ENCODE assay signal across 14 cellular contexts in genomic region chr2:25794544-25795276, GRCh38.
DNase-seq lines count a peak whose midpoint lies in the region; ATAC-seq lines count a peak whose summit lies in the region.
"Had no signal": no experiment of that assay in that cellular context is flagged by ENCODE, and none has a peak within 500 bp of the region (broad histone marks: within the 10 kb centered on the region; RNA-seq: fewer than 3 reads in every experiment).

No MANE protein-coding gene starts in this region.

- H3K9me3 ChIP-seq in CD4-positive, CD25-positive, alpha-beta regulatory T cell (ENCODE audit: control insufficient read depth in 2 of 2, low read length in 2 of 2) = no peaks in the 10 kb centered on the region
- H3K9me3 ChIP-seq: esophagus squamous epithelium had no signal

- H3K27ac ChIP-seq in CD4-positive, CD25-positive, alpha-beta regulatory T cell (ENCODE audit: insufficient read depth, low read length, poor library complexity, severe bottlenecking) = peak overlapping the region; percentile 90

- H3K36me3 Mint-ChIP-seq in CD4-positive, CD25-positive, alpha-beta regulatory T cell = peaks cover 31% of the 10 kb centered on the region
- H3K36me3 Mint-ChIP-seq in activated naive CD8-positive, alpha-beta T cell = peaks cover 41% of the 10 kb centered on the region

- H3K27ac Mint-ChIP-seq in CD4-positive, CD25-positive, alpha-beta regulatory T cell = peak overlapping the region; percentile 93 to 97 (median 96)
- H3K27ac Mint-ChIP-seq in activated naive CD8-positive, alpha-beta T cell = peak overlapping the region; percentile 88

- H3K4me1 ChIP-seq in CD4-positive, CD25-positive, alpha-beta regulatory T cell (ENCODE audit: control insufficient read depth, insufficient read depth, low read length, poor library complexity, severe bottlenecking) = peaks cover 70% of the 10 kb centered on the region

- peak overlapping the region; percentile 93 for H3K4me3 ChIP-seq in CD4-positive, CD25-positive, alpha-beta regulatory T cell (ENCODE audit: low read depth, low read length)
- H3K4me3 ChIP-seq: esophagus squamous epithelium, lung had no signal

- peak overlapping the region; percentile 77 to 98 (median 90) for H3K4me3 Mint-ChIP-seq in CD4-positive, CD25-positive, alpha-beta regulatory T cell
- peak overlapping the region; percentile 79 for H3K4me3 Mint-ChIP-seq in activated naive CD8-positive, alpha-beta T cell

- H3K9me3 Mint-ChIP-seq in CD4-positive, CD25-positive, alpha-beta regulatory T cell = no peaks in the 10 kb centered on the region
- H3K9me3 Mint-ChIP-seq in activated naive CD8-positive, alpha-beta T cell (ENCODE audit: low read depth) = no peaks in the 10 kb centered on the region

- peak; percentile 86 to 87 for ATAC-seq in CD4-positive, CD25-positive, alpha-beta regulatory T cell (ENCODE audit: low read depth in 2 of 2)
- ATAC-seq in GM18867 (IDR thresholded peaks at IDR 0.05; ENCODE audit: unreplicated experiment) (peak; percentile 64), HG03565 (IDR thresholded peaks at IDR 0.05; ENCODE audit: unreplicated experiment) (peak; percentile 70)
- ATAC-seq: HCT116 had no signal

- peaks cover 35 to 85% (median 72%) of the 10 kb centered on the region in 4 donors for H3K4me1 Mint-ChIP-seq in CD4-positive, CD25-positive, alpha-beta regulatory T cell
- peaks cover 80% of the 10 kb centered on the region for H3K4me1 Mint-ChIP-seq in activated naive CD8-positive, alpha-beta T cell (ENCODE audit: low read depth)

- DNase-seq in CD4-positive, CD25-positive, alpha-beta regulatory T cell = peak in 2 of 3 donors; percentile 71 to 80
- DNase-seq in activated effector memory CD4-positive, alpha-beta T cell treated with Interleukin-2 at 50 U/mL for 16 hours = no peak
- DNase-seq in AG08395 (ENCODE audit: low spot score) = no peak
- DNase-seq in occipital lobe (lab: John Stamatoyannopoulos, UW) = no peak
- no peak for DNase-seq in NCI-H446 (lab: John Stamatoyannopoulos, UW)
- DNase-seq: esophagus squamous epithelium; NCI-H1048; SHP77; stimulated activated CD4-positive, alpha-beta T cell treated with anti-CD3 and anti-CD28 coated beads, Interleukin-15, amount 100 ng/mL, for 24 hours had no signal

- no peaks in the 10 kb centered on the region for H3K27me3 Mint-ChIP-seq in CD4-positive, CD25-positive, alpha-beta regulatory T cell
- no peaks in the 10 kb centered on the region for H3K27me3 Mint-ChIP-seq in activated naive CD8-positive, alpha-beta T cell

- H3K27me3 ChIP-seq in CD4-positive, CD25-positive, alpha-beta regulatory T cell (ENCODE audit: control insufficient read depth, insufficient read depth, low read length) = no peaks in the 10 kb centered on the region
- H3K27me3 ChIP-seq: esophagus squamous epithelium had no signal

- peaks cover 8% of the 10 kb centered on the region for H3K36me3 ChIP-seq in CD4-positive, CD25-positive, alpha-beta regulatory T cell (ENCODE audit: control insufficient read depth, insufficient read depth, low read length)

Comparison
In these comparisons a context has a peak if more than half of its experiments do, and no peak if none do; other contexts are left out.
1. DNase-seq: peak in CD4-positive, CD25-positive, alpha-beta regulatory T cell (2 of 3); none in activated effector memory CD4-positive, alpha-beta T cell treated with Interleukin-2 at 50 U/mL for 16 hours (single experiment), AG08395 (single experiment), occipital lobe (single experiment) and NCI-H446 (0 of 2).
2. Peak in every context shown above with its lines, with median percentiles within 50 percentile points of each other: ATAC-seq.